8 cellular contexts compared by ENCODE assay signal in the genomic region with DNA sequence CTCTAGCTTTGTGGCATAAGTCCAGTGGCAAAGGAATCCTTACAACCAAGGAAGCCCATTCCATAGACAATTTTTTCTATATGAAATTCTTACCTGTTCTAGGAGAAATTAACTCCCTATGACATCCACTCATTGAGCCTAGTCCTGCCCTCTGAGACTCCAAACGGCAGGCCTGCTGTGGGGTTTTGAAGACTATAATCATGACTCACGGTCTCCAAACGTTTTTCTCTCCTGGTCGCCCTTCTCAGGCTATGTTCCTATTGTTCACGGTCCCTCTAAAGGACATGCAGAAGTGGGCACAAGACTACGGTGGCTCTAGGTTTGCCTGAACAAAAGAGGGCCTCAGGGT. TPM values are rescaled to one million over a fixed set of nuclear protein-coding genes. Genes with fewer than 3 reads are reported as not detected.
DNase-seq lines count a peak whose midpoint lies in the region; ATAC-seq and TF ChIP-seq lines count a peak whose summit lies in the region.

No MANE protein-coding gene starts in this region.

- no peaks in the 10 kb centered on the region for H3K9me3 Mint-ChIP-seq in HFFc6
- no peaks in the 10 kb centered on the region for H3K9me3 Mint-ChIP-seq in brain

- 0 to 7% methylated on average over 6 of the region's 6 CpGs for WGBS in mesodermal cell (ENCODE audit: insufficient coverage in 2 of 2), 2 experiments

- H3K27ac Mint-ChIP-seq in HFFc6 = peak overlapping the region; percentile 96
- H3K27ac Mint-ChIP-seq in brain = peak overlapping the region; percentile 93 to 98 (median 96)

- H3K27me3 Mint-ChIP-seq in HFFc6 (ENCODE audit: insufficient read depth) (peaks cover 3% of the 10 kb centered on the region), brain (peaks cover 8% of the 10 kb centered on the region)

- H3K4me1 ChIP-seq in A673 (ENCODE audit: insufficient read depth, low read length, poor library complexity, severe bottlenecking) = peaks cover 18% of the 10 kb centered on the region
- H3K4me1 ChIP-seq in mesodermal cell (ENCODE audit: control insufficient read depth, insufficient read depth, low read length, poor library complexity, severe bottlenecking) = peaks cover 7% of the 10 kb centered on the region

- CTCF ChIA-PET in A673 (lab: Charles Lee) = no interaction called here

- H3K27ac ChIP-seq in A673 (ENCODE audit: low read depth, low read length, poor library complexity, severe bottlenecking) = peak overlapping the region; percentile 85
- H3K27ac ChIP-seq in mesodermal cell (ENCODE audit: low read depth, low read length, severe bottlenecking) = peak overlapping the region; percentile 50

- no peak for ATAC-seq in GM18870 (IDR thresholded peaks at IDR 0.05; ENCODE audit: unreplicated experiment)
- no peak for ATAC-seq in HG02840 (IDR thresholded peaks at IDR 0.05; ENCODE audit: low FRiP score, unreplicated experiment)

- no peak for TF ChIP-seq CTCF in A673 (conservative IDR thresholded peaks at IDR 0.05; ENCODE audit: low read depth, low read length)
- no peak for TF ChIP-seq CTCF in HFFc6 (IDR thresholded peaks at IDR 0.05)
- TF ChIP-seq CTCF in brain (conservative IDR thresholded peaks at IDR 0.05) = no peak

- TSS peak; percentile 31 for BruUV-seq in A673 (replicated peaks; lab: Mats Ljungman, UMichigan)

- DNase-seq in A673 (ENCODE audit: low spot score) (no peak), HFFc6 (no peak), COLO829 (ENCODE audit: low spot score) (no peak), 8988T (no peak)

- H3K36me3 Mint-ChIP-seq in HFFc6 (ENCODE audit: low read depth) (peaks cover 23% of the 10 kb centered on the region), brain (peaks cover 30% of the 10 kb centered on the region)

- H3K9me3 ChIP-seq in A673 (ENCODE audit: low read depth, low read length, poor library complexity, severe bottlenecking) (no peaks in the 10 kb centered on the region), mesodermal cell (ENCODE audit: control insufficient read depth, low read length) (no peaks in the 10 kb centered on the region)

- peak overlapping the region; percentile 99 for H3K4me3 Mint-ChIP-seq in HFFc6
- H3K4me3 Mint-ChIP-seq in brain = peak overlapping the region; percentile 96 to 99 (median 97)

- no peaks in the 10 kb centered on the region for H3K27me3 ChIP-seq in A673 (replicated peaks; ENCODE audit: insufficient read depth, low read depth, low read length, poor library complexity)

- peak overlapping the region; percentile 85 for H3K4me3 ChIP-seq in A673 (ENCODE audit: low read depth, low read length, poor library complexity, severe bottlenecking)
- peak overlapping the region; percentile 77 for H3K4me3 ChIP-seq in mesodermal cell (ENCODE audit: extremely low read depth, insufficient read depth, low read length, poor library complexity, severe bottlenecking)

- H3K4me1 Mint-ChIP-seq in HFFc6 (ENCODE audit: low read depth) (peaks cover 30% of the 10 kb centered on the region), brain (peaks cover 47% of the 10 kb centered on the region)

- H3K36me3 ChIP-seq in A673 (ENCODE audit: insufficient read depth, low read length, poor library complexity, severe bottlenecking) (peaks cover 44% of the 10 kb centered on the region), mesodermal cell (ENCODE audit: control insufficient read depth, insufficient read depth, low read length) (peaks cover 44% of the 10 kb centered on the region)

- POLR2A ChIA-PET in A673 (lab: Charles Lee; ENCODE audit: low non-redundant PET) = no interaction called here

- intact Hi-C loops in A673 (cut with micrococcal nuclease; ENCODE audit: unreplicated experiment) = no loop called here

RNA-seq across cellular contexts. Expression of gene EXOSC3, which starts 0.6 kb away (rescaled TPM):
- total RNA-seq in A673 (2021) = 71.9 and 89.6 TPM in 2 replicates
- total RNA-seq in HFFc6 (2021; fragmentation: NEBNext Ultra II Directional; extraction: Animal tissue kit (Norgen Biotek cat#: 25700)) = 10 to 100 TPM; 37.7 to 49.8 (median 41.9) TPM
- 38.9 TPM for polyA plus RNA-seq in brain (ENCODE audit: insufficient read depth, low read depth, low replicate concordance)
- polyA plus RNA-seq in mesodermal cell (2013, experiment 1 of 2) = 26.4 TPM
- polyA plus RNA-seq in mesodermal cell (2013, experiment 2 of 2) = 25.1 TPM

RNA-seq across cellular contexts. Expression of gene DCAF10, which starts 16.3 kb away (rescaled TPM):
- 24.0 and 29.9 TPM in 2 replicates for total RNA-seq in A673 (2021)
- total RNA-seq in HFFc6 (2021; fragmentation: NEBNext Ultra II Directional; extraction: Animal tissue kit (Norgen Biotek cat#: 25700)) = 10 to 100 TPM; 18.3 to 26.5 (median 23.1) TPM
- 25.3 TPM for polyA plus RNA-seq in brain (ENCODE audit: insufficient read depth, low read depth, low replicate concordance)
- polyA plus RNA-seq in mesodermal cell (2013, experiment 1 of 2) = 31.5 TPM
- 24.5 TPM for polyA plus RNA-seq in mesodermal cell (2013, experiment 2 of 2)

RNA-seq across cellular contexts. Expression of gene TRMT10B, which starts 30.7 kb away (rescaled TPM):
- 7.8 and 8.0 TPM in 2 replicates for total RNA-seq in A673 (2021)
- 1 to 10 TPM; 2.1 to 3.1 (median 2.6) TPM for total RNA-seq in HFFc6 (2021; fragmentation: NEBNext Ultra II Directional; extraction: Animal tissue kit (Norgen Biotek cat#: 25700))
- polyA plus RNA-seq in brain (ENCODE audit: insufficient read depth, low read depth, low replicate concordance) = 7.0 TPM
- polyA plus RNA-seq in mesodermal cell (2013, experiment 1 of 2) = 6.3 TPM
- 5.1 TPM for polyA plus RNA-seq in mesodermal cell (2013, experiment 2 of 2)
